ENCODE assay signal across 9 cellular contexts in the genomic region with DNA sequence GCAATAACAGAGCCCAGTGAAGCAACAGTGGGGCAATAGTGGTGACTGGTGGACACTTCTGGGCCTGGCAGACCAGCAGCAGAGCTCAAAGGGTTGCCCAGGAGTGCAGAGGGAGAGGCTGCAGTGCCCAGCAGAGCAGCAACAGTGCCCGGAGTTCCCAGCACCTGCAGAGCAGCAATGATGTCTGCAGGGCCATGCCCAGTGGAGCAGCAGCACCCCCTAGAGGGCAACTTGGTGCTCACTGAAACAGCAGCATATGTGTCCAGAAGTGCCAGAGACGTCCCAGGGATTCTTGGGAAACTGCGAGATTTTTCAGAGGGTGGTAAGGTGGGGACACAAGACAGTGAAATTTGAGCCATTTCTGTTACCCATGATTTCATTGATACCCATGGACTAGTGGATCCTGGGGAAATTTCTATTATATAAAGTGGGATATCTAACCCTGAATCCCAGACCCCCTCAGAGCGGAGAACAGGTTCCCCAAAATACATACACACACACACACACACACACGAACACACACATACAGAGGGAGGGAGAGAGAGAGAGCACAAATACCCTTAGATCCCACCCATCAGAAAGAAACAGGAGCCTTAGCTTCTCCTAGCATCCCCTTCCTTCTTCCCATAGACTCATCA.
A peak's percentile ranks its signal among the peaks of the same experiment; 100 is the strongest.
DNase-seq lines count a peak whose midpoint lies in the region; ATAC-seq and TF ChIP-seq lines count a peak whose summit lies in the region.
"Had no signal": no experiment of that assay in that cellular context is flagged by ENCODE, and none has a peak within 500 bp of the region (broad histone marks: within the 10 kb centered on the region; RNA-seq: fewer than 3 reads in every experiment).

No MANE protein-coding gene starts in this region.

- DNase-seq in COR-L47 (lab: John Stamatoyannopoulos, UW) (peak; percentile 80), NCI-H69 (lab: John Stamatoyannopoulos, UW) (peak; percentile 34), activated T-cell treated with anti-CD3 and anti-CD28 coated beads for 24 hours (ENCODE audit: low read depth) (peak; percentile 39), foreskin keratinocyte (peak; percentile 2 to 20), osteocyte (ENCODE audit: extremely low spot score, unreplicated experiment) (no peak), HCEC 1CT (no peak)

- H3K36me3 Mint-ChIP-seq in osteocyte (ENCODE audit: unreplicated experiment) = no peaks in the 10 kb centered on the region

- no peak overlapping the region for H3K27ac ChIP-seq in foreskin keratinocyte

- ATAC-seq in HG03175 (IDR thresholded peaks at IDR 0.05; ENCODE audit: unreplicated experiment) = peak; percentile 49
- ATAC-seq in foreskin keratinocyte = peak; percentile 85
- ATAC-seq in GM21529 (IDR thresholded peaks at IDR 0.05; ENCODE audit: unreplicated experiment) = no peak

- no peaks in the 10 kb centered on the region for H3K27me3 Mint-ChIP-seq in osteocyte (ENCODE audit: unreplicated experiment)

- H3K4me1 Mint-ChIP-seq in osteocyte (ENCODE audit: unreplicated experiment) = no peaks in the 10 kb centered on the region

- no peaks in the 10 kb centered on the region for H3K4me1 ChIP-seq in foreskin keratinocyte

- peaks cover 5% of the 10 kb centered on the region for H3K27me3 ChIP-seq in foreskin keratinocyte

- no peaks in the 10 kb centered on the region for H3K9me3 Mint-ChIP-seq in osteocyte (ENCODE audit: unreplicated experiment)
- H3K9me3 Mint-ChIP-seq: T-helper 1 cell treated with Interleukin-12 subunit alpha and Interleukin-12 subunit beta and Interleukin-4 antibody, amounts not matched to agents 30 μg/mL and 1 μg/mL, for 36 hours had no signal

- H3K27ac Mint-ChIP-seq in osteocyte (ENCODE audit: unreplicated experiment) = no peak overlapping the region
- H3K27ac Mint-ChIP-seq: T-helper 1 cell treated with Interleukin-12 subunit alpha and Interleukin-12 subunit beta and Interleukin-4 antibody, amounts not matched to agents 30 μg/mL and 1 μg/mL, for 36 hours had no signal

- peak; percentile 90 for TF ChIP-seq CTCF in foreskin keratinocyte (conservative IDR thresholded peaks at IDR 0.05)
- peak; percentile 50 for TF ChIP-seq CTCF in osteocyte (IDR thresholded peaks at IDR 0.05)

- H3K4me3 Mint-ChIP-seq in osteocyte (ENCODE audit: unreplicated experiment) = no peak overlapping the region
- H3K4me3 Mint-ChIP-seq: T-helper 1 cell treated with Interleukin-12 subunit alpha and Interleukin-12 subunit beta and Interleukin-4 antibody, amounts not matched to agents 30 μg/mL and 1 μg/mL, for 36 hours had no signal

Comparison
In these comparisons a context has a peak if more than half of its experiments do, and no peak if none do; other contexts are left out.
1. DNase-seq: peak in COR-L47 (single experiment), NCI-H69 (single experiment), activated T-cell treated with anti-CD3 and anti-CD28 coated beads for 24 hours (single experiment) and foreskin keratinocyte (2 of 2); none in osteocyte (single experiment) and HCEC 1CT (single experiment).